18 cellular contexts compared by ENCODE assay signal in genomic region chr7:8085420-8085819, GRCh38.
"Had no signal": no experiment of that assay in that cellular context is flagged by ENCODE, and none has a peak within 500 bp of the region (broad histone marks: within the 10 kb centered on the region; RNA-seq: fewer than 3 reads in every experiment).

No MANE protein-coding gene starts in this region.

- H3K9ac ChIP-seq: parathyroid adenoma had no signal

- H3K4me3 ChIP-seq: dorsolateral prefrontal cortex, lower lobe of right lung, right lobe of liver, thoracic aorta, transverse colon, upper lobe of right lung, uterus had no signal

- H3K27ac ChIP-seq: dorsolateral prefrontal cortex, lower lobe of right lung, parathyroid adenoma, right lobe of liver, thoracic aorta, transverse colon, upper lobe of right lung, uterus had no signal

- H3K36me3 ChIP-seq: right lobe of liver, transverse colon, uterus had no signal

- H3K27me3 ChIP-seq: dorsolateral prefrontal cortex, right lobe of liver, transverse colon, upper lobe of right lung, uterus had no signal

- H3K4me3 Mint-ChIP-seq: naive thymus-derived CD8-positive, alpha-beta T cell; stimulated activated naive B cell treated with anti-CD40 and anti-IgM and Interleukin-4, amounts not matched to agents 10 μg/mL and 1 μg/mL and 100 μg/mL, for 72 hours; stimulated activated naive CD8-positive, alpha-beta T cell treated with anti-CD3 and anti-CD28 coated beads, Interleukin-15, Interleukin-2, amounts not matched to agents 100 ng/mL and 50 ng/mL, for 24 hours had no signal

- H3K9me3 Mint-ChIP-seq: naive thymus-derived CD8-positive, alpha-beta T cell; stimulated activated naive B cell treated with anti-CD40 and anti-IgM and Interleukin-4, amounts not matched to agents 10 μg/mL and 1 μg/mL and 100 μg/mL, for 72 hours; stimulated activated naive CD8-positive, alpha-beta T cell treated with anti-CD3 and anti-CD28 coated beads, Interleukin-15, Interleukin-2, amounts not matched to agents 100 ng/mL and 50 ng/mL, for 24 hours had no signal

- DNase-seq: dorsolateral prefrontal cortex; effector CD4-positive, alpha-beta T cell; hypothalamus; left ventricle myocardium superior; lower lobe of right lung; naive thymus-derived CD8-positive, alpha-beta T cell; right lobe of liver; small intestine; stimulated activated CD4-positive, alpha-beta T cell treated with anti-CD3 and anti-CD28 coated beads, Interleukin-15, amount 100 ng/mL, for 24 hours; stimulated activated CD4-positive, alpha-beta T cell treated with anti-CD3 and anti-CD28 coated beads, Interleukin-2, amount 100 ng/mL, for 48 hours; stimulated activated naive B cell treated with anti-CD40 and anti-IgM and Interleukin-4, amounts not matched to agents 10 μg/mL and 1 μg/mL and 100 μg/mL, for 72 hours; transverse colon; upper lobe of right lung; uterus had no signal

- H2AFZ ChIP-seq: parathyroid adenoma had no signal

- ATAC-seq: left ventricle myocardium superior; lower lobe of right lung; naive thymus-derived CD8-positive, alpha-beta T cell; right lobe of liver; stimulated activated naive B cell treated with anti-CD40 and anti-IgM and Interleukin-4, amounts not matched to agents 10 μg/mL and 1 μg/mL and 100 μg/mL, for 72 hours; upper lobe of right lung had no signal

- H3K9me3 ChIP-seq: lower lobe of right lung, right lobe of liver, thoracic aorta, transverse colon, upper lobe of right lung, uterus had no signal

- H3K79me2 ChIP-seq: parathyroid adenoma had no signal

- H3K27ac Mint-ChIP-seq: progenitor cell of endocrine pancreas; stimulated activated naive B cell treated with anti-CD40 and anti-IgM and Interleukin-4, amounts not matched to agents 10 μg/mL and 1 μg/mL and 100 μg/mL, for 72 hours; stimulated activated naive CD8-positive, alpha-beta T cell treated with anti-CD3 and anti-CD28 coated beads, Interleukin-15, Interleukin-2, amounts not matched to agents 100 ng/mL and 50 ng/mL, for 24 hours had no signal

- H3K27me3 Mint-ChIP-seq: naive thymus-derived CD8-positive, alpha-beta T cell; progenitor cell of endocrine pancreas; stimulated activated naive B cell treated with anti-CD40 and anti-IgM and Interleukin-4, amounts not matched to agents 10 μg/mL and 1 μg/mL and 100 μg/mL, for 72 hours; stimulated activated naive CD8-positive, alpha-beta T cell treated with anti-CD3 and anti-CD28 coated beads, Interleukin-15, Interleukin-2, amounts not matched to agents 100 ng/mL and 50 ng/mL, for 24 hours had no signal

- H3K4me1 ChIP-seq: lower lobe of right lung, parathyroid adenoma, right lobe of liver, transverse colon, upper lobe of right lung, uterus had no signal
